Comparison of ENCODE assay signal across 21 cellular contexts in genomic region chr2:12778369-12778768, GRCh38.
DNase-seq lines count a peak whose midpoint lies in the region; ATAC-seq and TF ChIP-seq lines count a peak whose summit lies in the region.
"Had no signal": no experiment of that assay in that cellular context is flagged by ENCODE, and none has a peak within 500 bp of the region (broad histone marks: within the 10 kb centered on the region; RNA-seq: fewer than 3 reads in every experiment).

No MANE protein-coding gene starts in this region.

- no peaks in the 10 kb centered on the region for H3K27me3 ChIP-seq in A673 (replicated peaks; ENCODE audit: insufficient read depth, low read depth, low read length, poor library complexity)
- no peaks in the 10 kb centered on the region for H3K27me3 ChIP-seq in neural progenitor cell
- no peaks in the 10 kb centered on the region for H3K27me3 ChIP-seq in tibial nerve
- H3K27me3 ChIP-seq: BE2C had no signal

- 45 to 56% methylated on average over 6 of the region's 6 CpGs for whole genome bisulfite sequencing in tibial nerve, 2 donors

- no peak overlapping the region for H3K4me2 ChIP-seq in neural progenitor cell
- H3K4me2 ChIP-seq: KMS-11 had no signal

- peaks cover 5% of the 10 kb centered on the region for H3K27me3 Mint-ChIP-seq in neural progenitor cell (ENCODE audit: insufficient read depth, low read depth)
- peaks cover 10 to 13% of the 10 kb centered on the region in 2 donors for H3K27me3 Mint-ChIP-seq in stimulated activated naive B cell treated with anti-CD40 and anti-IgM and Interleukin-4, amounts not matched to agents 10 μg/mL and 1 μg/mL and 100 μg/mL, for 72 hours
- H3K27me3 Mint-ChIP-seq in activated T-cell treated with anti-CD3 and anti-CD28 coated beads, Interleukin-2, amount 50 U/mL, for 72 hours (ENCODE audit: low read depth), result no peaks in the 10 kb centered on the region

- POLR2A ChIA-PET in A673 (lab: Charles Lee; ENCODE audit: low non-redundant PET), result interaction anchor here (0.6 kb wide), 1 partner anchor 20 kb away, joined by 4 read pairs; no protein-coding TSS in a partner anchor

- H4K20me1 ChIP-seq in neural progenitor cell (ENCODE audit: low read depth), result no peaks in the 10 kb centered on the region

- peaks cover 46% of the 10 kb centered on the region for H3K4me1 ChIP-seq in A673 (ENCODE audit: insufficient read depth, low read length, poor library complexity, severe bottlenecking)
- peaks cover 9% of the 10 kb centered on the region for H3K4me1 ChIP-seq in neural progenitor cell
- peaks cover 0 to 3% (median 0%) of the 10 kb centered on the region in 4 donors for H3K4me1 ChIP-seq in tibial nerve

- no peaks in the 10 kb centered on the region for H3K79me2 ChIP-seq in neural progenitor cell (ENCODE audit: low read depth)

- no peak overlapping the region for H3K9ac ChIP-seq in neural progenitor cell
- H3K9ac ChIP-seq: KMS-11 had no signal

- TF ChIP-seq CTCF in A673 (conservative IDR thresholded peaks at IDR 0.05; ENCODE audit: low read depth, low read length), result no peak
- TF ChIP-seq CTCF in neural progenitor cell (IDR thresholded peaks at IDR 0.05), result no peak
- no peak for TF ChIP-seq CTCF in tibial nerve (IDR thresholded peaks at IDR 0.05)

- CTCF ChIA-PET in A673 (lab: Charles Lee), result no interaction called here

- no peak for ATAC-seq in stimulated activated naive B cell treated with anti-CD40 and anti-IgM and Interleukin-4, amounts not matched to agents 10 μg/mL and 1 μg/mL and 100 μg/mL, for 72 hours (replicated peaks)
- no peak for ATAC-seq in activated T-cell treated with anti-CD3 and anti-CD28 coated beads, Interleukin-2, amount 50 U/mL, for 72 hours (replicated peaks in 1 of 2)

- H3K9me3 ChIP-seq in A673 (ENCODE audit: low read depth, low read length, poor library complexity, severe bottlenecking) (no peaks in the 10 kb centered on the region), neural progenitor cell (ENCODE audit: low read depth) (no peaks in the 10 kb centered on the region), tibial nerve (peaks cover 0 to 4% (median 0%) of the 10 kb centered on the region in 4 donors)
- H3K9me3 ChIP-seq: BE2C had no signal

- TF ChIP-seq EP300 in tibial nerve (IDR thresholded peaks at IDR 0.05), result peak in 1 of 2 donors; percentile 37

- peaks cover 3% of the 10 kb centered on the region for H3K9me3 Mint-ChIP-seq in neural progenitor cell
- H3K9me3 Mint-ChIP-seq in stimulated activated naive B cell treated with anti-CD40 and anti-IgM and Interleukin-4, amounts not matched to agents 10 μg/mL and 1 μg/mL and 100 μg/mL, for 72 hours, result peaks cover 2 to 4% of the 10 kb centered on the region in 2 donors
- peaks cover 2 to 3% of the 10 kb centered on the region in 2 donors for H3K9me3 Mint-ChIP-seq in activated T-cell treated with anti-CD3 and anti-CD28 coated beads, Interleukin-2, amount 50 U/mL, for 72 hours
- H3K9me3 Mint-ChIP-seq: HFFc6 had no signal

- peaks cover 39% of the 10 kb centered on the region for H3K4me1 Mint-ChIP-seq in neural progenitor cell
- H3K4me1 Mint-ChIP-seq in stimulated activated naive B cell treated with anti-CD40 and anti-IgM and Interleukin-4, amounts not matched to agents 10 μg/mL and 1 μg/mL and 100 μg/mL, for 72 hours, result no peaks in the 10 kb centered on the region
- no peaks in the 10 kb centered on the region for H3K4me1 Mint-ChIP-seq in activated T-cell treated with anti-CD3 and anti-CD28 coated beads, Interleukin-2, amount 50 U/mL, for 72 hours (ENCODE audit: low read depth)

- H3K4me3 Mint-ChIP-seq in neural progenitor cell, result peak overlapping the region; percentile 56
- H3K4me3 Mint-ChIP-seq in stimulated activated naive B cell treated with anti-CD40 and anti-IgM and Interleukin-4, amounts not matched to agents 10 μg/mL and 1 μg/mL and 100 μg/mL, for 72 hours, result no peak overlapping the region
- H3K4me3 Mint-ChIP-seq in activated T-cell treated with anti-CD3 and anti-CD28 coated beads, Interleukin-2, amount 50 U/mL, for 72 hours, result no peak overlapping the region
- H3K4me3 Mint-ChIP-seq: CD4-positive, CD25-positive, alpha-beta regulatory T cell; HFFc6 had no signal

- H3K36me3 ChIP-seq in A673 (ENCODE audit: insufficient read depth, low read length, poor library complexity, severe bottlenecking) (no peaks in the 10 kb centered on the region), neural progenitor cell (no peaks in the 10 kb centered on the region), tibial nerve (no peaks in the 10 kb centered on the region)
- H3K36me3 ChIP-seq: BE2C had no signal

- peak overlapping the region; percentile 50 for H3K27ac ChIP-seq in A673 (ENCODE audit: low read depth, low read length, poor library complexity, severe bottlenecking)
- H3K27ac ChIP-seq in neural progenitor cell, result no peak overlapping the region
- H3K27ac ChIP-seq in tibial nerve, result peak overlapping the region in 2 of 4 donors; percentile 26 to 46
- H3K27ac ChIP-seq: KMS-11 had no signal

- H3K4me3 ChIP-seq in A673 (ENCODE audit: low read depth, low read length, poor library complexity, severe bottlenecking) (no peak overlapping the region), neural progenitor cell (no peak overlapping the region), tibial nerve (no peak overlapping the region)

- no peak overlapping the region for H3K27ac Mint-ChIP-seq in neural progenitor cell
- H3K27ac Mint-ChIP-seq in stimulated activated naive B cell treated with anti-CD40 and anti-IgM and Interleukin-4, amounts not matched to agents 10 μg/mL and 1 μg/mL and 100 μg/mL, for 72 hours, result no peak overlapping the region
- no peak overlapping the region for H3K27ac Mint-ChIP-seq in activated T-cell treated with anti-CD3 and anti-CD28 coated beads, Interleukin-2, amount 50 U/mL, for 72 hours
- H3K27ac Mint-ChIP-seq: CD4-positive, CD25-positive, alpha-beta regulatory T cell; HFFc6 had no signal

- BruUV-seq in A673 (replicated peaks; lab: Mats Ljungman, UMichigan), result no TSS peak

- intact Hi-C loops in A673 (cut with micrococcal nuclease; ENCODE audit: unreplicated experiment), result loop anchor here (5.0 kb wide), 1 partner anchor 229 kb away; no protein-coding TSS in a partner anchor

- H2AFZ ChIP-seq in neural progenitor cell (replicated peaks), result no peak overlapping the region

- no peaks in the 10 kb centered on the region for H3F3A ChIP-seq in neural progenitor cell (ENCODE audit: low read depth)

- TF ChIP-seq POLR2A in tibial nerve (IDR thresholded peaks at IDR 0.05), result no peak

- DNase-seq in A673 (ENCODE audit: low spot score) (peak; percentile 82), SW480 (ENCODE audit: low spot score) (peak; percentile 83), iPS-NIHi11 (ENCODE audit: low spot score) (peak; percentile 32), neural progenitor cell (ENCODE audit: low spot score) (no peak), COLO829 (ENCODE audit: low spot score) (no peak), tibial nerve (ENCODE audit: low spot score in 2 of 2) (no peak)
- DNase-seq in stimulated activated naive B cell treated with anti-CD40 and anti-IgM and Interleukin-4, amounts not matched to agents 10 μg/mL and 1 μg/mL and 100 μg/mL, for 72 hours, result no peak
- no peak for DNase-seq in activated T-cell treated with anti-CD3 and anti-CD28 coated beads, Interleukin-2, amount 50 U/mL, for 72 hours
- DNase-seq: BE2C; Calu3; CD4-positive, CD25-positive, alpha-beta regulatory T cell; GOT3; HFFc6; NCI-H1417; NCI-H187; NCI-H2107; NCI-H510A; NCI-H774; OCI-M1; Right ventricle myocardium superior had no signal

- no peaks in the 10 kb centered on the region for H3K36me3 Mint-ChIP-seq in neural progenitor cell
- peaks cover 2 to 4% of the 10 kb centered on the region in 2 donors for H3K36me3 Mint-ChIP-seq in stimulated activated naive B cell treated with anti-CD40 and anti-IgM and Interleukin-4, amounts not matched to agents 10 μg/mL and 1 μg/mL and 100 μg/mL, for 72 hours
- H3K36me3 Mint-ChIP-seq in activated T-cell treated with anti-CD3 and anti-CD28 coated beads, Interleukin-2, amount 50 U/mL, for 72 hours (ENCODE audit: insufficient read depth in 2 of 2), result peaks cover 0 to 2% of the 10 kb centered on the region in 2 donors
- H3K36me3 Mint-ChIP-seq: CD4-positive, CD25-positive, alpha-beta regulatory T cell had no signal

Comparison
In these comparisons a context has a peak if more than half of its experiments do, and no peak if none do; other contexts are left out.
1. DNase-seq: peak in A673 (single experiment), SW480 (single experiment) and iPS-NIHi11 (single experiment); none in neural progenitor cell (single experiment), stimulated activated naive B cell treated with anti-CD40 and anti-IgM and Interleukin-4, amounts not matched to agents 10 μg/mL and 1 μg/mL and 100 μg/mL, for 72 hours (single experiment), COLO829 (single experiment), tibial nerve (0 of 2) and activated T-cell treated with anti-CD3 and anti-CD28 coated beads, Interleukin-2, amount 50 U/mL, for 72 hours (0 of 2).